In the genomic region with DNA sequence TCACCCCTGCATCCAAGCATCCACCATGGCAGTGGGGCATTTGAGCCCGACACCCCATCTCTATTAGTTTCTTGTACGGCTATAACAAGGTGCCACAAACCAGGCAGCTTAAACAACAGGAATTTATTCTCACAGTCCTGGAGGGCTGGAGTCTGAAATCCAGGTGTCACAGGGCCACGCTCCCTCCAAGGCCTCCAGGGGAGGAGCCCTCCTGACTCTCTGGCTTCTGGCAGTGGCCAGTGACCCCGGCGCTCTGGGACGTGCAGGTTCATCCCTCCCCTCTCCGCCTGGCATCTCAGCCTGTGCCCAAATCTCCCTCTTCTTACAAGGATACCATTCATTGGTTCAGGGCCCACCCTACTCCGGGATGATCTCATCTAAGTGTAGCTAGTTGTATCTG, we compare ENCODE assay signal across 20 cellular contexts.
"Had no signal": no experiment of that assay in that cellular context is flagged by ENCODE, and none has a peak within 500 bp of the region (broad histone marks: within the 10 kb centered on the region; RNA-seq: fewer than 3 reads in every experiment).

No MANE protein-coding gene starts in this region.

- H3K9me3 ChIP-seq: colonic mucosa, esophagus muscularis mucosa, lower lobe of right lung, mucosa of descending colon had no signal

- H3K4me3 ChIP-seq: colonic mucosa, esophagus muscularis mucosa, gastroesophageal sphincter, heart left ventricle, hepatocyte, left ventricle myocardium inferior, lower lobe of right lung, mucosa of descending colon had no signal

- DNase-seq: colonic mucosa; cortex of kidney; effector CD4-positive, alpha-beta T cell; effector memory CD4-positive, alpha-beta T cell; foreskin keratinocyte; heart left ventricle; hypothalamus; immature natural killer cell; kidney; kidney glomerular epithelial cell; left colon; left ventricle myocardium inferior; lower lobe of right lung; mesenchymal stem cell; mucosa of descending colon had no signal

- H3K4me3 Mint-ChIP-seq: dendritic cell treated with granulocyte-macrophage colony-stimulating factor and Interleukin-4, amounts not matched to agents 40 ng/mL and 50 ng/mL, for 4 days; immature natural killer cell; mesothelial cell of epicardium had no signal

- H3K4me2 ChIP-seq: hepatocyte had no signal

- H3K36me3 Mint-ChIP-seq: immature natural killer cell, mesothelial cell of epicardium had no signal

- H3K79me2 ChIP-seq: hepatocyte had no signal

- H3K27ac ChIP-seq: colonic mucosa, esophagus muscularis mucosa, foreskin keratinocyte, gastroesophageal sphincter, heart left ventricle, hepatocyte, left ventricle myocardium inferior, lower lobe of right lung had no signal

- H3K27me3 ChIP-seq: colonic mucosa had no signal

- H3K4me1 ChIP-seq: colonic mucosa, foreskin keratinocyte, gastroesophageal sphincter, lower lobe of right lung had no signal

- H2AFZ ChIP-seq: hepatocyte had no signal

- H3K4me1 Mint-ChIP-seq: immature natural killer cell had no signal

- H3K36me3 ChIP-seq: colonic mucosa, esophagus muscularis mucosa, gastroesophageal sphincter, heart left ventricle, left ventricle myocardium inferior, lower lobe of right lung had no signal

- H3K27ac Mint-ChIP-seq: dendritic cell treated with granulocyte-macrophage colony-stimulating factor and Interleukin-4, amounts not matched to agents 40 ng/mL and 50 ng/mL, for 4 days; immature natural killer cell; mesothelial cell of epicardium had no signal
